In the genomic region with DNA sequence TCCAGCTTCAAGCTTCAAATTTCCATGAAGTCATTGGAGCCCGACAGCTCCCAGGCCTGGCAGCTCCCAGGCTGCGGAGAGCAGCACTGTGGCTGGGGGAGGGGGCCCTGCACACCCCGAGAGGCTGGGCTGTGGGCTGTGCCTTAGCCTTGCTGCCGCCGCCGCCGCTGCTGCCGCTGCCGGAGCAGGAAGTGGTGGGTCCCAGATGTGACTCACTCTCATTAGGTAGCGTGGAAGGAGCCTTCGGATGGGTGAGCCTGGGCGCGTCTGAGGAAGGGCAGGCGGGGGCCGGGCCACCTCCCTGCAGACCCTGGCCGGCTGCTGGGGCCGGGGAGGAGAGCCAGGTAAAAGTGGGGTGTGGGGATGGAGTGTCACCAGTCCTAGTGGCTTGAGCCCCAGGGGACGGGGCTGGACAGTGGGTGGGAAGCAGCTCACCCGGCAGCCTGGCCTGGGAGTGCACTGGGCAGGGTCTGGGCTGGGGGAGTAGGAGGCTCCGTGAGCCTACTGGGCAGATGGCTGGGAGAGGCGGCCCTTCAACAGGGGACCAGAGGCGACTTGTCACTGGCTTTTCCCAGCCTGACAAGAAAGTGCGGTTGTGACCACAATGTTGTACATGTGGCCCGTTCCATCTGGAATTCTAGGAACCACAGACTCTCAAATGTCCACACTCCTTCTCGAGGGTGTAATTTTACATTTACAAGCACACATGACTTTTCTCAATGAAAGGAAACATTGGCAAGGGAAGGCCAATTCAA, we compare ENCODE assay signal across 8 cellular contexts. TPM values are rescaled to one million over a fixed set of nuclear protein-coding genes. Genes with fewer than 3 reads are reported as not detected.
DNase-seq lines count a peak whose midpoint lies in the region; ATAC-seq and TF ChIP-seq lines count a peak whose summit lies in the region.

TSS of gene ADCY7 (plus strand) at position 215 of the 755 bp plus-strand sequence. CDS start 21,629 bp downstream, outside the sequence.

- no TSS peak for BruUV-seq in mammary epithelial cell (replicated peaks; lab: Mats Ljungman, UMichigan)

- no peak for TF ChIP-seq POLR2A in right lobe of liver (IDR thresholded peaks at IDR 0.05)

- H3K9me3 ChIP-seq in WERI-Rb-1 (ENCODE audit: severe bottlenecking), result no peaks in the 10 kb centered on the region
- no peaks in the 10 kb centered on the region for H3K9me3 ChIP-seq in mammary epithelial cell (replicated peaks; ENCODE audit: insufficient read depth, low read length)
- H3K9me3 ChIP-seq in right lobe of liver, result no peaks in the 10 kb centered on the region

- WGBS in mammary epithelial cell (ENCODE audit: low coverage, missing lambda C conversion rate), result 88% methylated on average over 19 of the region's 25 CpGs
- 45% methylated on average over 13 of the region's 25 CpGs for WGBS in right lobe of liver (ENCODE audit: insufficient coverage, low coverage, low lambda C conversion rate, missing lambda C conversion rate)

- no peaks in the 10 kb centered on the region for H4K20me1 ChIP-seq in mammary epithelial cell (ENCODE audit: insufficient read depth, low read length)

- H3K27me3 ChIP-seq in WERI-Rb-1 (ENCODE audit: insufficient read depth, low read depth, severe bottlenecking) (no peaks in the 10 kb centered on the region), mammary epithelial cell (ENCODE audit: insufficient read depth, low read length) (no peaks in the 10 kb centered on the region), right lobe of liver (no peaks in the 10 kb centered on the region)

- H3K9ac ChIP-seq in mammary epithelial cell (ENCODE audit: insufficient read depth, low read length), result no peak within 1 kb of the TSS

- no peak for TF ChIP-seq CTCF in WERI-Rb-1 (IDR thresholded peaks at IDR 0.05; ENCODE audit: low read depth, low read length)
- TF ChIP-seq CTCF in mammary epithelial cell (conservative IDR thresholded peaks at IDR 0.05 in 1 of 2, IDR thresholded peaks at IDR 0.05 in 1 of 2; ENCODE audit: extremely low read depth in 1 of 2, insufficient read depth in 1 of 2, low read depth in 1 of 2, low read length in 2 of 2), result no peak
- TF ChIP-seq CTCF in right lobe of liver (IDR thresholded peaks at IDR 0.05), result no peak

- ATAC-seq in GM21529 (IDR thresholded peaks at IDR 0.05; ENCODE audit: unreplicated experiment) (peak; percentile 86), right lobe of liver (peak; percentile 55 to 69 (median 58))

- H3K36me3 ChIP-seq in WERI-Rb-1 (no peaks in the 10 kb centered on the region), mammary epithelial cell (ENCODE audit: insufficient read depth, low read length) (no peaks in the 10 kb centered on the region), right lobe of liver (no peaks in the 10 kb centered on the region)

- H3K4me2 ChIP-seq in mammary epithelial cell (ENCODE audit: insufficient read depth, low read depth, low read length), result no peak within 1 kb of the TSS

- H3K4me3 ChIP-seq in WERI-Rb-1 (ENCODE audit: low read depth, low read length) (no peak within 1 kb of the TSS), mammary epithelial cell (replicated peaks in 1 of 3; ENCODE audit: insufficient read depth in 1 of 3, low read depth in 2 of 3, low read length in 3 of 3) (no peak within 1 kb of the TSS), right lobe of liver (peak within 1 kb of the TSS; percentile 7 to 37 (median 12))

- intact Hi-C loops in mammary epithelial cell (cut with micrococcal nuclease), result no loop called here
- intact Hi-C loops in right lobe of liver (cut with DNase I), result no loop called here

- H2AFZ ChIP-seq in mammary epithelial cell (ENCODE audit: low read depth, low read length), result no peak within 1 kb of the TSS

- dilution Hi-C loops in mammary epithelial cell (cut with HindIII; ENCODE audit: low sequenced_read_pairs), result loop anchor here (5.0 to 10.0 kb wide), 2 partner anchors 54 to 298 kb away; no protein-coding TSS in a partner anchor

- in situ Hi-C loops in KBM-7 (cut with MboI; ENCODE audit: low pct_unique_long_range_greater_than_20kb, low sequenced_read_pairs) (no loop called here), mammary epithelial cell (cut with MboI; ENCODE audit: low sequenced_read_pairs in 2 of 2) (no loop called here)

- H3K79me2 ChIP-seq in mammary epithelial cell (ENCODE audit: insufficient read depth, low read length), result no peaks in the 10 kb centered on the region

- H3K27ac ChIP-seq in WERI-Rb-1, result peak within 1 kb of the TSS; percentile 45
- no peak within 1 kb of the TSS for H3K27ac ChIP-seq in mammary epithelial cell (ENCODE audit: insufficient read depth, low read depth, low read length)
- peak within 1 kb of the TSS in 2 of 3 donors; percentile 22 to 47 for H3K27ac ChIP-seq in right lobe of liver

- peak; percentile 54 for DNase-seq in DMS53 treated with DMSO at 0.1 percent for 48 hours (lab: John Stamatoyannopoulos, UW; ENCODE audit: unreplicated experiment)
- peak; percentile 87 for DNase-seq in KBM-7
- DNase-seq in WERI-Rb-1, result peak; percentile 22
- peak; percentile 22 for DNase-seq in mammary epithelial cell
- peak; percentile 52 to 72 (median 64) for DNase-seq in right lobe of liver
- DNase-seq in stimulated activated CD8-positive, alpha-beta memory T cell treated with anti-CD3 and anti-CD28 coated beads, Interleukin-12 subunit alpha, Interleukin-12 subunit beta, amount 100 ng/mL, for 4 hours (ENCODE audit: low read depth), result peak; percentile 73
- no peak for DNase-seq in HuH-7.5 (ENCODE audit: low spot score)

- H3K4me1 ChIP-seq in mammary epithelial cell (ENCODE audit: insufficient read depth, low read length) (no peaks in the 10 kb centered on the region), right lobe of liver (peaks cover 0 to 6% (median 2%) of the 10 kb centered on the region in 4 donors)

- CTCF ChIA-PET in mammary epithelial cell (lab: Charles Lee; ENCODE audit: low non-redundant PET), result no interaction called here

RNA-seq across cellular contexts. Expression of gene ADCY7, which starts in this region (rescaled TPM):
- 10 to 100 TPM in 1 of 2 donors, 1 to 10 TPM in 1; 8.2 to 16.3 TPM for total RNA-seq in mammary epithelial cell
- polyA plus RNA-seq in mammary epithelial cell, result 1.9 TPM
- polyA minus RNA-seq in mammary epithelial cell, result 0.57 TPM
- 10 to 100 TPM in 1 of 6 experiments, 1 to 10 TPM in 5; 2.5 to 10.2 (median 6.5) TPM for total RNA-seq in right lobe of liver

Comparison
In these comparisons a context has a peak if more than half of its experiments do, and no peak if none do; other contexts are left out.
1. H3K4me3 ChIP-seq: peak in right lobe of liver (3 of 3); none in WERI-Rb-1 (single experiment) and mammary epithelial cell (0 of 3).